In genomic region chr7:43727494-43727893, GRCh38 we compare ENCODE assay signal across 13 cellular contexts. TPM values are rescaled to one million over a fixed set of nuclear protein-coding genes. Genes with fewer than 3 reads are reported as not detected.
DNase-seq lines count a peak whose midpoint lies in the region; ATAC-seq and TF ChIP-seq lines count a peak whose summit lies in the region.
"Had no signal": no experiment of that assay in that cellular context is flagged by ENCODE, and none has a peak within 500 bp of the region (broad histone marks: within the 10 kb centered on the region; RNA-seq: fewer than 3 reads in every experiment).

No MANE protein-coding gene starts in this region.

- CTCF ChIA-PET in CD4-positive, alpha-beta T cell (lab: Charles Lee), result interaction anchor here (4.5 kb wide), 1 partner anchor 145 kb away, joined by 45 read pairs; the partner anchor contains the start of gene STK17A
- CTCF ChIA-PET in activated CD8-positive, alpha-beta T cell treated with anti-CD3 and anti-CD28 coated beads, Interleukin-2, amount 10 ng/mL, durations not matched to agents 7 days and 5 days (lab: Charles Lee), result interaction anchor here (1.3 to 2.0 kb wide), 2 partner anchors 112 to 145 kb away, joined by 3 to 10 read pairs; partner anchors contain the start of gene STK17A

- H3K27me3 Mint-ChIP-seq in CD4-positive, alpha-beta T cell, result no peaks in the 10 kb centered on the region
- H3K27me3 Mint-ChIP-seq in GM23338 (ENCODE audit: insufficient read depth, low read depth, poor library complexity) (peaks cover 2% of the 10 kb centered on the region), naive B cell (no peaks in the 10 kb centered on the region)
- peaks cover 3% of the 10 kb centered on the region for H3K27me3 Mint-ChIP-seq in activated CD8-positive, alpha-beta T cell treated with anti-CD3 and anti-CD28 coated beads, Interleukin-2, amount 10 ng/mL, durations not matched to agents 7 days and 5 days (ENCODE audit: low read depth)

- no peak overlapping the region for H3K4me3 ChIP-seq in GM23338
- H3K4me3 ChIP-seq: sigmoid colon had no signal

- POLR2A ChIA-PET in CD4-positive, alpha-beta T cell (lab: Charles Lee), result no interaction called here
- POLR2A ChIA-PET in activated CD8-positive, alpha-beta T cell treated with anti-CD3 and anti-CD28 coated beads, Interleukin-2, amount 10 ng/mL, durations not matched to agents 7 days and 5 days (lab: Charles Lee), result no interaction called here

- H2AFZ ChIP-seq in GM23338, result no peak overlapping the region

- H3K27ac ChIP-seq in CD4-positive, alpha-beta T cell (ENCODE audit: low read depth, low read length), result no peak overlapping the region
- no peak overlapping the region for H3K27ac ChIP-seq in GM23338 (ENCODE audit: low read depth)
- H3K27ac ChIP-seq: RWPE1, sigmoid colon, suprapubic skin had no signal

- H3K4me1 Mint-ChIP-seq in CD4-positive, alpha-beta T cell (ENCODE audit: low read depth), result peaks cover 65% of the 10 kb centered on the region
- H3K4me1 Mint-ChIP-seq in GM23338 (peaks cover 14% of the 10 kb centered on the region; the same call in 2 of the 3 replicates), naive B cell (peaks cover 21 to 43% (median 33%) of the 10 kb centered on the region in 3 donors)
- peaks cover 43% of the 10 kb centered on the region for H3K4me1 Mint-ChIP-seq in activated CD8-positive, alpha-beta T cell treated with anti-CD3 and anti-CD28 coated beads, Interleukin-2, amount 10 ng/mL, durations not matched to agents 7 days and 5 days (ENCODE audit: low read depth)

- H3K9me3 ChIP-seq in CD4-positive, alpha-beta T cell (ENCODE audit: control insufficient read depth, low read length), result no peaks in the 10 kb centered on the region
- H3K9me3 ChIP-seq: sigmoid colon, suprapubic skin had no signal

- H3K9me3 Mint-ChIP-seq in CD4-positive, alpha-beta T cell, result no peaks in the 10 kb centered on the region
- H3K9me3 Mint-ChIP-seq in GM23338 (no peaks in the 10 kb centered on the region), naive B cell (no peaks in the 10 kb centered on the region)
- no peaks in the 10 kb centered on the region for H3K9me3 Mint-ChIP-seq in activated CD8-positive, alpha-beta T cell treated with anti-CD3 and anti-CD28 coated beads, Interleukin-2, amount 10 ng/mL, durations not matched to agents 7 days and 5 days (ENCODE audit: insufficient read depth)

- no peaks in the 10 kb centered on the region for H3K36me3 ChIP-seq in GM23338 (ENCODE audit: insufficient read depth)
- H3K36me3 ChIP-seq: sigmoid colon, suprapubic skin had no signal

- H3K27me3 ChIP-seq in CD4-positive, alpha-beta T cell (ENCODE audit: control insufficient read depth, insufficient read depth, low read length), result no peaks in the 10 kb centered on the region
- H3K27me3 ChIP-seq in GM23338 (ENCODE audit: insufficient read depth), result no peaks in the 10 kb centered on the region
- H3K27me3 ChIP-seq: sigmoid colon, suprapubic skin had no signal

- no peak for DNase-seq in CD4-positive, alpha-beta T cell
- DNase-seq in GM23338 (ENCODE audit: low spot score) (no peak), naive B cell (no peak), HuH-7.5 (ENCODE audit: low spot score) (no peak), midbrain (lab: John Stamatoyannopoulos, UW) (no peak), cerebellar cortex (ENCODE audit: low spot score) (no peak)
- DNase-seq in activated CD8-positive, alpha-beta T cell treated with anti-CD3 and anti-CD28 coated beads, Interleukin-2, amount 10 ng/mL, durations not matched to agents 7 days and 5 days, result no peak
- DNase-seq: activated effector memory CD4-positive, alpha-beta T cell treated with anti-CD3 and anti-CD28 coated beads, Interleukin-2, amount 50 U/mL, for 16 hours; NCI-H1105; sigmoid colon had no signal

- peaks cover 10% of the 10 kb centered on the region for H3K36me3 Mint-ChIP-seq in CD4-positive, alpha-beta T cell (ENCODE audit: low read depth)
- H3K36me3 Mint-ChIP-seq in GM23338 (ENCODE audit: low read depth) (peaks cover 5% of the 10 kb centered on the region; the same call in 2 of the 3 replicates), naive B cell (peaks cover 0 to 4% of the 10 kb centered on the region in 2 donors)
- peaks cover 19% of the 10 kb centered on the region for H3K36me3 Mint-ChIP-seq in activated CD8-positive, alpha-beta T cell treated with anti-CD3 and anti-CD28 coated beads, Interleukin-2, amount 10 ng/mL, durations not matched to agents 7 days and 5 days (ENCODE audit: low read depth)

- TF ChIP-seq CTCF in CD4-positive, alpha-beta T cell (IDR thresholded peaks at IDR 0.05), result no peak
- no peak for TF ChIP-seq CTCF in GM23338 (conservative IDR thresholded peaks at IDR 0.05; ENCODE audit: low read depth in 2 of 2)

- peak overlapping the region; percentile 96 for H3K4me3 Mint-ChIP-seq in CD4-positive, alpha-beta T cell
- H3K4me3 Mint-ChIP-seq in GM23338 (peak overlapping the region; percentile 53), naive B cell (peak overlapping the region in 7 of 8 donors; percentile 55 to 99 (median 82))
- peak overlapping the region; percentile 40 for H3K4me3 Mint-ChIP-seq in activated CD8-positive, alpha-beta T cell treated with anti-CD3 and anti-CD28 coated beads, Interleukin-2, amount 10 ng/mL, durations not matched to agents 7 days and 5 days

- H4K20me1 ChIP-seq in GM23338 (replicated peaks; ENCODE audit: insufficient read depth), result peaks cover 21% of the 10 kb centered on the region

- H3K4me2 ChIP-seq in GM23338, result no peak overlapping the region

- H3K9me2 ChIP-seq in GM23338 (ENCODE audit: insufficient read depth), result no peaks in the 10 kb centered on the region

- H3F3A ChIP-seq in GM23338 (replicated peaks; ENCODE audit: low read depth), result no peaks in the 10 kb centered on the region

- peaks cover 68% of the 10 kb centered on the region for H3K79me2 ChIP-seq in GM23338 (replicated peaks; ENCODE audit: insufficient read depth)

- H3K27ac Mint-ChIP-seq in CD4-positive, alpha-beta T cell, result peak overlapping the region; percentile 60
- H3K27ac Mint-ChIP-seq in GM23338 (no peak overlapping the region), naive B cell (peak overlapping the region in 4 of 6 donors; percentile 43 to 76 (median 71))
- H3K27ac Mint-ChIP-seq in activated CD8-positive, alpha-beta T cell treated with anti-CD3 and anti-CD28 coated beads, Interleukin-2, amount 10 ng/mL, durations not matched to agents 7 days and 5 days, result no peak overlapping the region

- no peaks in the 10 kb centered on the region; the same call in 1 of the 2 replicates for H3K4me1 ChIP-seq in GM23338 (ENCODE audit: insufficient read depth)

- ATAC-seq in CD4-positive, alpha-beta T cell (ENCODE audit: poor library complexity), result no peak
- no peak for ATAC-seq in GM23338
- ATAC-seq in activated CD8-positive, alpha-beta T cell treated with anti-CD3 and anti-CD28 coated beads, Interleukin-2, amount 10 ng/mL, durations not matched to agents 7 days and 5 days, result no peak
- no peak for ATAC-seq in naive B cell (ENCODE audit: low read depth in 2 of 2)
- no peak for ATAC-seq in GM18868 (IDR thresholded peaks at IDR 0.05; ENCODE audit: unreplicated experiment)

- intact Hi-C loops in CD4-positive, alpha-beta T cell (cut with DNase I, micrococcal nuclease), result loop anchor here (5.0 to 10.0 kb wide), 2 partner anchors 35 to 197 kb away; partner anchors contain the start of gene UBE2D4 (in 1 of the 2)

TF ChIP-seq in GM23338, 12 proteins besides CTCF, POLR2A, EP300 and RAD21 (continues in another document):
- TF ChIP-seq CREB1 (CRISPR knock-in tag; IDR thresholded peaks at IDR 0.05; ENCODE audit: low read depth), result no peak
- TF ChIP-seq EZH2 (IDR thresholded peaks at IDR 0.05; ENCODE audit: low read depth, unreplicated experiment), result no peak
- TF ChIP-seq POLR2AphosphoS5 (IDR thresholded peaks at IDR 0.05; ENCODE audit: low read depth), result no peak
- no peak for TF ChIP-seq NANOG (IDR thresholded peaks at IDR 0.05; ENCODE audit: borderline replicate concordance)
- TF ChIP-seq ETS1 (IDR thresholded peaks at IDR 0.05), result no peak

RNA-seq across cellular contexts. Expression of gene COA1, which starts 1.8 kb away (rescaled TPM):
- total RNA-seq in CD4-positive, alpha-beta T cell, result 10 to 100 TPM; 78.9 to 80.7 TPM
- total RNA-seq in GM23338 (2014; rRNA removed; shearing (Covaris generic)), result 149 and 158 TPM in 2 replicates
- polyA plus RNA-seq in GM23338 (2016; fragmentation: Nextera tagmentation; extraction: Ambion mirVana), result 152 and 156 TPM in 2 replicates
- total RNA-seq in activated CD8-positive, alpha-beta T cell treated with anti-CD3 and anti-CD28 coated beads, Interleukin-2, amount 10 ng/mL, durations not matched to agents 7 days and 5 days, result 10 to 100 TPM; 52.0 to 52.7 TPM
- polyA plus RNA-seq in naive B cell (ENCODE audit: low read depth in 6 of 6), result 100 to 1,000 TPM in 5 of 6 donors, 10 to 100 TPM in 1; 96.6 to 146 (median 107) TPM

RNA-seq across cellular contexts. Expression of gene BLVRA, which starts 31.0 kb away (rescaled TPM):
- total RNA-seq in CD4-positive, alpha-beta T cell, result 10 to 100 TPM; 15.7 TPM
- 17.0 and 20.4 TPM in 2 replicates for total RNA-seq in GM23338 (2014; rRNA removed; shearing (Covaris generic))
- polyA plus RNA-seq in GM23338 (2016; fragmentation: Nextera tagmentation; extraction: Ambion mirVana) (37.7 and 46.5 TPM in 2 replicates), naive B cell (ENCODE audit: low read depth in 6 of 6) (10 to 100 TPM in 3 of 6 donors, 1 to 10 TPM in 3; 3.5 to 15.9 (median 9.5) TPM)
- 10 to 100 TPM; 25.7 to 29.2 TPM for total RNA-seq in activated CD8-positive, alpha-beta T cell treated with anti-CD3 and anti-CD28 coated beads, Interleukin-2, amount 10 ng/mL, durations not matched to agents 7 days and 5 days

Comparison
In these comparisons a context has a peak if more than half of its experiments do, and no peak if none do; other contexts are left out.
1. H3K27ac Mint-ChIP-seq: peak in CD4-positive, alpha-beta T cell (single experiment) and naive B cell (4 of 6); none in GM23338 (single experiment) and activated CD8-positive, alpha-beta T cell treated with anti-CD3 and anti-CD28 coated beads, Interleukin-2, amount 10 ng/mL, durations not matched to agents 7 days and 5 days (single experiment).
2. H3K4me3 Mint-ChIP-seq: peak in every context shown above with its lines; median percentile 96 in CD4-positive, alpha-beta T cell; 82 in naive B cell; 53 in GM23338; 40 in activated CD8-positive, alpha-beta T cell treated with anti-CD3 and anti-CD28 coated beads, Interleukin-2, amount 10 ng/mL, durations not matched to agents 7 days and 5 days.